19 cellular contexts compared by ENCODE assay signal in genomic region chr13:32086791-32087441, GRCh38. TPM values are rescaled to one million over a fixed set of nuclear protein-coding genes. Genes with fewer than 3 reads are reported as not detected.
DNase-seq lines count a peak whose midpoint lies in the region; ATAC-seq, FAIRE-seq and TF ChIP-seq lines count a peak whose summit lies in the region.
"Had no signal": no experiment of that assay in that cellular context is flagged by ENCODE, and none has a peak within 500 bp of the region (broad histone marks: within the 10 kb centered on the region; RNA-seq: fewer than 3 reads in every experiment).

No MANE protein-coding gene starts in this region.

- TF ChIP-seq EP300 in HepG2 (IDR thresholded peaks at IDR 0.05; ENCODE audit: low read depth in 2 of 2, low read length in 2 of 2), result no peak
- no peak for TF ChIP-seq EP300 in HepG2 (CRISPR knock-in tag; IDR thresholded peaks at IDR 0.05; ENCODE audit: borderline replicate concordance)

- no TSS peak for BruUV-seq in HepG2 (replicated peaks; lab: Mats Ljungman, UMichigan)

- no peaks in the 10 kb centered on the region for H3K9me3 Mint-ChIP-seq in mesothelial cell of epicardium
- H3K9me3 Mint-ChIP-seq: IgD-negative memory B cell; T-helper 1 cell treated with Interleukin-12 subunit alpha and Interleukin-12 subunit beta and Interleukin-4 antibody, amounts not matched to agents 30 μg/mL and 1 μg/mL, for 36 hours had no signal

- H3K4me1 Mint-ChIP-seq in mesothelial cell of epicardium, result peaks cover 19% of the 10 kb centered on the region

- no peak overlapping the region for H3K4me3 ChIP-seq in HepG2 (replicated peaks in 1 of 3; ENCODE audit: insufficient read depth in 1 of 3, low read depth in 2 of 3, low read length in 3 of 3)

- no peak overlapping the region for H3K4me2 ChIP-seq in HepG2 (ENCODE audit: low read depth, low read length)

- H3K27ac ChIP-seq in 22Rv1, result peak overlapping the region; percentile 28
- H3K27ac ChIP-seq in HepG2 (ENCODE audit: extremely low read length, insufficient read depth, low read length), result peak overlapping the region; percentile 47
- H3K27ac ChIP-seq: VCaP had no signal

- 98% methylated on average over 3 of the region's 4 CpGs for WGBS in HepG2 (ENCODE audit: low lambda C conversion rate)

- POLR2A ChIA-PET in HepG2 (lab: Yijun Ruan, JAX), result interaction anchor here (1.7 kb wide), 1 partner anchor 26 kb away, joined by 4 read pairs; no protein-coding TSS in a partner anchor

- H3K27me3 Mint-ChIP-seq in mesothelial cell of epicardium (ENCODE audit: low read depth), result no peaks in the 10 kb centered on the region

- no peaks in the 10 kb centered on the region for H3K36me3 Mint-ChIP-seq in mesothelial cell of epicardium

- TF ChIP-seq POLR2A in HepG2 (IDR thresholded peaks at IDR 0.05; ENCODE audit: insufficient read depth in 1 of 2, low read depth in 2 of 2, low read length in 2 of 2), result no peak

- H2AFZ ChIP-seq in HepG2 (ENCODE audit: low read length), result no peak overlapping the region

- H3K27ac Mint-ChIP-seq in mesothelial cell of epicardium, result no peak overlapping the region
- H3K27ac Mint-ChIP-seq: IgD-negative memory B cell; T-helper 1 cell treated with Interleukin-12 subunit alpha and Interleukin-12 subunit beta and Interleukin-4 antibody, amounts not matched to agents 30 μg/mL and 1 μg/mL, for 36 hours had no signal

- intact Hi-C loops in HepG2 (cut with micrococcal nuclease; ENCODE audit: unreplicated experiment), result no loop called here

- no peak overlapping the region for H3K4me3 Mint-ChIP-seq in mesothelial cell of epicardium
- H3K4me3 Mint-ChIP-seq: IgD-negative memory B cell; T-helper 1 cell treated with Interleukin-12 subunit alpha and Interleukin-12 subunit beta and Interleukin-4 antibody, amounts not matched to agents 30 μg/mL and 1 μg/mL, for 36 hours had no signal

- no peak for TF ChIP-seq RAD21 in HepG2 (CRISPR knock-in tag; IDR thresholded peaks at IDR 0.05)

- H3K4me1 ChIP-seq in HepG2 (ENCODE audit: insufficient read depth, low read length), result peaks cover 66% of the 10 kb centered on the region

- ATAC-seq in HepG2, result no peak
- ATAC-seq: HCT116 had no signal

- in situ Hi-C loops in HepG2 (cut with HindIII; ENCODE audit: extremely low pct_ligation_motif_present, low pct_unique_long_range_greater_than_20kb), result no loop called here

- DNase-seq in NCI-H146 (lab: John Stamatoyannopoulos, UW) (peak; percentile 69), cerebellar cortex (ENCODE audit: low spot score) (peak; percentile 15), HepG2 (ENCODE audit: low spot score) (no peak), LoVo (ENCODE audit: low spot score) (no peak), mesothelial cell of epicardium (ENCODE audit: low spot score in 2 of 2, unreplicated experiment in 2 of 2) (no peak), DMS 273 treated with DMSO at 0.1 percent for 48 hours (lab: John Stamatoyannopoulos, UW) (no peak), cortex of kidney (lab: John Stamatoyannopoulos, UW) (no peak)
- DNase-seq: activated CD4-positive, alpha-beta T cell treated with anti-CD3 and anti-CD28 coated beads, Interleukin-2, amount 50 U/mL, for 4 hours; activated naive CD4-positive, alpha-beta T cell; hypothalamus; NCI-H2107; NCI-H524; retina had no signal

- TF ChIP-seq CTCF in 22Rv1 (IDR thresholded peaks at IDR 0.05) (no peak), HepG2 (CRISPR knock-in tag; IDR thresholded peaks at IDR 0.05) (no peak), mesothelial cell of epicardium (IDR thresholded peaks at IDR 0.05; ENCODE audit: unreplicated experiment) (no peak)

- no peak overlapping the region for H3K9ac ChIP-seq in HepG2 (ENCODE audit: insufficient read depth, low read depth, low read length)

- H4K20me1 ChIP-seq in HepG2 (ENCODE audit: insufficient read depth, low read length), result no peaks in the 10 kb centered on the region

- CTCF ChIA-PET in HepG2 (lab: Yijun Ruan, JAX; ENCODE audit: low intra/inter-chr PET ratio, low total read pairs), result no interaction called here

- no peaks in the 10 kb centered on the region for H3K27me3 ChIP-seq in HepG2 (ENCODE audit: control insufficient read depth in 1 of 2, insufficient read depth in 2 of 2, low read length in 2 of 2)

- no peaks in the 10 kb centered on the region for H3K9me3 ChIP-seq in HepG2 (ENCODE audit: low read length)

- no peaks in the 10 kb centered on the region for H3K79me2 ChIP-seq in HepG2 (ENCODE audit: insufficient read depth, low read length)

- H3K36me3 ChIP-seq in HepG2 (replicated peaks in 1 of 2; ENCODE audit: control insufficient read depth in 1 of 2, insufficient read depth in 2 of 2, low read length in 2 of 2), result peaks cover 2 to 14% of the 10 kb centered on the region in 2 experiments; a peak in 3 of 5 replicates

- FAIRE-seq in HepG2 (lab: Jason Lieb, UNC), result no peak
- FAIRE-seq: astrocyte had no signal

TF ChIP-seq in HepG2, 621 proteins besides CTCF, POLR2A, EP300 and RAD21:
- TF ChIP-seq DPF2 (CRISPR knock-in tag; IDR thresholded peaks at IDR 0.05; ENCODE audit: borderline replicate concordance, low read depth), result no peak
- TF ChIP-seq TEAD3 (CRISPR knock-in tag; optimal IDR thresholded peaks at IDR 0.05; ENCODE audit: borderline replicate concordance), result peak; percentile 20
- no peak for TF ChIP-seq GPN1 (CRISPR knock-in tag; IDR thresholded peaks at IDR 0.05; ENCODE audit: borderline replicate concordance)
- no peak for TF ChIP-seq PRDM10 (CRISPR knock-in tag; IDR thresholded peaks at IDR 0.05; ENCODE audit: low read depth)
- TF ChIP-seq FOXA1 (IDR thresholded peaks at IDR 0.05), result no peak
- TF ChIP-seq FOXA1 (CRISPR knock-in tag; IDR thresholded peaks at IDR 0.05), result peak; percentile 29; the same call in 1 of the 2 replicates
- TF ChIP-seq SIX1 (CRISPR knock-in tag; IDR thresholded peaks at IDR 0.05; ENCODE audit: borderline replicate concordance), result no peak
- no peak for TF ChIP-seq TBX2 (CRISPR knock-in tag; IDR thresholded peaks at IDR 0.05; ENCODE audit: borderline replicate concordance)
- TF ChIP-seq ZNF883 (CRISPR knock-in tag; IDR thresholded peaks at IDR 0.05; ENCODE audit: not compliant biosample characterization), result no peak
- no peak for TF ChIP-seq NR2F6 (IDR thresholded peaks at IDR 0.05)
- no peak for TF ChIP-seq NR2F6 (CRISPR knock-in tag; IDR thresholded peaks at IDR 0.05)
- no peak for TF ChIP-seq ZFP36L2 (CRISPR knock-in tag; IDR thresholded peaks at IDR 0.05)
- peak; percentile 57; the same call in 1 of the 2 replicates for TF ChIP-seq CEBPB (IDR thresholded peaks at IDR 0.05; ENCODE audit: borderline replicate concordance, low read depth, low read length)

RNA-seq across cellular contexts. Expression of gene FRY, which starts 55.3 kb away (rescaled TPM):
- total RNA-seq in HepG2 (2016; rRNA removed; fragmentation: Illumina TruSeq; extraction: Trizol), result 8.2 and 14.8 TPM in 2 replicates
- 0.79 and 2.0 TPM in 2 replicates for total RNA-seq in HepG2 (2016; cell fraction: cytosol; rRNA removed; fragmentation: Illumina TruSeq; extraction: Trizol; ENCODE audit: low read depth)
- total RNA-seq in HepG2 (2016; cell fraction: insoluble cytoplasmic fraction; rRNA removed; fragmentation: Illumina TruSeq; extraction: Trizol), result 8.5 and 12.8 TPM in 2 replicates
- total RNA-seq in HepG2 (2016; cell fraction: membrane; rRNA removed; fragmentation: Illumina TruSeq; extraction: Trizol), result 3.9 and 4.5 TPM in 2 replicates
- total RNA-seq in HepG2 (2016; cell fraction: nucleus; rRNA removed; fragmentation: Illumina TruSeq; extraction: Trizol), result 17.8 and 23.0 TPM in 2 replicates
- 13.1 and 14.6 TPM in 2 replicates for polyA plus RNA-seq in HepG2 (2011; rRNA removed)
- 9.9 and 10.4 TPM in 2 replicates for polyA plus RNA-seq in HepG2 (2011; cell fraction: cytosol; rRNA removed)
- polyA plus RNA-seq in HepG2 (2011; cell fraction: nucleus; rRNA removed), result 29.4 and 34.8 TPM in 2 replicates
- polyA plus RNA-seq in HepG2 (2012), result 9.7 and 12.6 TPM in 2 replicates
- polyA plus RNA-seq in HepG2 (2016; cell fraction: cytosol; fragmentation: Illumina TruSeq; extraction: Trizol; ENCODE audit: low read depth), result 0.15 and 0.58 TPM in 2 replicates
- polyA plus RNA-seq in HepG2 (2016; cell fraction: insoluble cytoplasmic fraction; fragmentation: Illumina TruSeq; extraction: Trizol; ENCODE audit: low read depth), result 5.1 and 9.9 TPM in 2 replicates
- 0.74 and 1.2 TPM in 2 replicates for polyA plus RNA-seq in HepG2 (2016; cell fraction: membrane; fragmentation: Illumina TruSeq; extraction: Trizol; ENCODE audit: low read depth)
- 12.9 and 13.2 TPM in 2 replicates for polyA plus RNA-seq in HepG2 (2016; cell fraction: nucleus; fragmentation: Illumina TruSeq; extraction: Trizol; ENCODE audit: insufficient read depth, low read depth)
- 0.94 and 34.8 TPM in 2 replicates for polyA minus RNA-seq in HepG2 (2011; rRNA and poly(A)+ RNA removed; ENCODE audit: low replicate concordance)
- 19.9 and 22.5 TPM in 2 replicates for polyA minus RNA-seq in HepG2 (2011; cell fraction: cytosol; rRNA and poly(A)+ RNA removed)
- polyA minus RNA-seq in HepG2 (2011; cell fraction: nucleus; rRNA and poly(A)+ RNA removed), result 96.2 and 115 TPM in 2 replicates
- 18.1 to 20.1 TPM (median 18.4 TPM) in 3 replicates for total RNA-seq in mesothelial cell of epicardium

Comparison
In these comparisons a context has a peak if more than half of its experiments do, and no peak if none do; other contexts are left out.
1. DNase-seq: peak in NCI-H146 (single experiment) and cerebellar cortex (single experiment); none in HepG2 (single experiment), LoVo (single experiment), mesothelial cell of epicardium (0 of 2), DMS 273 treated with DMSO at 0.1 percent for 48 hours (single experiment) and cortex of kidney (single experiment).